19 cellular contexts compared by ENCODE assay signal in genomic region chr1:216925962-216926361, GRCh38.
DNase-seq lines count a peak whose midpoint lies in the region; ATAC-seq, FAIRE-seq and TF ChIP-seq lines count a peak whose summit lies in the region.
"Had no signal": no experiment of that assay in that cellular context is flagged by ENCODE, and none has a peak within 500 bp of the region (broad histone marks: within the 10 kb centered on the region; RNA-seq: fewer than 3 reads in every experiment).

No MANE protein-coding gene starts in this region.

- H3K36me3 ChIP-seq in H1 (ENCODE audit: control insufficient read depth in 2 of 4, insufficient read depth in 4 of 4, low read length in 3 of 4), result no peaks in the 10 kb centered on the region
- H3K36me3 ChIP-seq in mesendoderm (ENCODE audit: control insufficient read depth, insufficient read depth, low read length), result no peaks in the 10 kb centered on the region
- no peaks in the 10 kb centered on the region for H3K36me3 ChIP-seq in left lung
- H3K36me3 ChIP-seq: BLaER1 had no signal

- H3K4ac ChIP-seq in H1 (replicated peaks; ENCODE audit: insufficient read length, low read depth, low read length), result no peak overlapping the region
- no peak overlapping the region for H3K4ac ChIP-seq in mesendoderm (ENCODE audit: low read depth, low read length)

- no peak for TF ChIP-seq RAD21 in H1 (IDR thresholded peaks at IDR 0.05 in 1 of 2, conservative IDR thresholded peaks at IDR 0.05 in 1 of 2; ENCODE audit: low read depth in 2 of 2, low read length in 2 of 2)

- intact Hi-C loops in left lung (cut with DNase I), result no loop called here
- intact Hi-C loops in right cardiac atrium (cut with DNase I), result no loop called here

- H2BK5ac ChIP-seq in H1 (ENCODE audit: low read depth, low read length), result no peak overlapping the region
- no peak overlapping the region for H2BK5ac ChIP-seq in mesendoderm (ENCODE audit: low read length)

- no peak overlapping the region for H2BK12ac ChIP-seq in H1 (ENCODE audit: low read depth, low read length)

- H3K9me3 ChIP-seq in H1 (ENCODE audit: insufficient read depth in 2 of 2, low read depth in 1 of 2, low read length in 1 of 2), result no peaks in the 10 kb centered on the region
- H3K9me3 ChIP-seq in left lung, result no peaks in the 10 kb centered on the region
- no peaks in the 10 kb centered on the region for H3K9me3 ChIP-seq in right cardiac atrium (ENCODE audit: control insufficient read depth, low read length)
- H3K9me3 ChIP-seq: BLaER1, Caco-2 had no signal

- no peak for TF ChIP-seq CTCF in H1 (IDR thresholded peaks at IDR 0.05; ENCODE audit: control extremely low read depth in 1 of 3, insufficient read depth in 1 of 3, low read depth in 1 of 3, low read length in 3 of 3)
- no peak for TF ChIP-seq CTCF in left lung (IDR thresholded peaks at IDR 0.05)

- H3K18ac ChIP-seq in H1 (ENCODE audit: extremely low read depth, low read length) (0 out of 2 replicates have a peak overlapping the region, but pooled peaks have one; percentile 24), mesendoderm (ENCODE audit: low read length) (peak overlapping the region; percentile 41)

- no peaks in the 10 kb centered on the region for H3K79me1 ChIP-seq in H1 (ENCODE audit: low read depth, low read length)
- no peaks in the 10 kb centered on the region for H3K79me1 ChIP-seq in mesendoderm (ENCODE audit: low read length)

- H3K23me2 ChIP-seq in H1 (ENCODE audit: low read depth, low read length), result no peaks in the 10 kb centered on the region

- TF ChIP-seq POLR2A in H1 (IDR thresholded peaks at IDR 0.05; ENCODE audit: control extremely low read depth in 1 of 2, low read depth in 2 of 2, low read length in 2 of 2), result no peak

- H4K5ac ChIP-seq in H1 (ENCODE audit: insufficient read length, low read depth, low read length) (no peak overlapping the region), mesendoderm (ENCODE audit: low read length) (no peak overlapping the region)

- WGBS in H1 (ENCODE audit: extremely low coverage in 1 of 2, insufficient coverage in 1 of 2, insufficient read length in 1 of 2, insufficient replicate concordance in 2 of 2, low coverage in 1 of 2, low lambda C conversion rate in 2 of 2, missing lambda C conversion rate in 1 of 2), 2 experiments, result 87% methylated on average over 5 of the region's 5 CpGs; no CpG with 5 or more reads in 1 of the 2 experiments
- WGBS in mesendoderm (ENCODE audit: extremely low coverage, insufficient coverage, low lambda C conversion rate), result no CpG with 5 or more reads among the region's 5 CpGs
- 92% methylated on average over 5 of the region's 5 CpGs for WGBS in right cardiac atrium

- H3K4me3 ChIP-seq in H1 (ENCODE audit: extremely low read depth in 1 of 4, insufficient read depth in 2 of 4, low read depth in 3 of 4, low read length in 4 of 4) (no peak overlapping the region), mesendoderm (ENCODE audit: low read length) (no peak overlapping the region), left lung (no peak overlapping the region), right cardiac atrium (ENCODE audit: low read length) (no peak overlapping the region)
- H3K4me3 ChIP-seq: BLaER1 had no signal

- H3K9ac ChIP-seq in H1 (replicated peaks in 1 of 4; ENCODE audit: extremely low read depth in 1 of 4, low read depth in 3 of 4, low read length in 3 of 4) (no peak overlapping the region), mesendoderm (ENCODE audit: low read length) (no peak overlapping the region)
- H3K9ac ChIP-seq: BLaER1 had no signal

- no peak for ATAC-seq in left lung
- no peak for ATAC-seq in right cardiac atrium
- ATAC-seq: CD8-positive, alpha-beta T cell had no signal

- H3K27ac ChIP-seq in H1 (ENCODE audit: low read depth, low read length), result no peak overlapping the region
- no peak overlapping the region for H3K27ac ChIP-seq in mesendoderm (ENCODE audit: low read depth, low read length)
- H3K27ac ChIP-seq in left lung, result no peak overlapping the region
- H3K27ac ChIP-seq in right cardiac atrium (ENCODE audit: low read length), result no peak overlapping the region
- H3K27ac ChIP-seq: BLaER1, C4-2B had no signal

- H4K91ac ChIP-seq in H1 (replicated peaks; ENCODE audit: insufficient read length, low read length), result no peak overlapping the region

- H2BK15ac ChIP-seq in H1 (ENCODE audit: low read length) (no peak overlapping the region), mesendoderm (replicated peaks; ENCODE audit: low read depth) (no peak overlapping the region)

- H4K8ac ChIP-seq in H1 (ENCODE audit: extremely low read depth, insufficient read depth, low read length) (no peak overlapping the region), mesendoderm (ENCODE audit: low read depth, low read length) (no peak overlapping the region)

- no peak overlapping the region for H3K23ac ChIP-seq in H1 (ENCODE audit: insufficient read length)
- no peak overlapping the region for H3K23ac ChIP-seq in mesendoderm (ENCODE audit: low read length)

- no peak overlapping the region for H3K56ac ChIP-seq in H1 (replicated peaks; ENCODE audit: insufficient read length, low read depth, low read length)
- H3K56ac ChIP-seq in mesendoderm (ENCODE audit: low read length), result no peak overlapping the region

- H3K27me3 ChIP-seq in H1 (replicated peaks in 1 of 4; ENCODE audit: control insufficient read depth in 3 of 4, extremely low read depth in 1 of 4, insufficient read depth in 3 of 4, low read length in 3 of 4) (no peaks in the 10 kb centered on the region), mesendoderm (ENCODE audit: insufficient read depth, low read length, poor library complexity) (no peaks in the 10 kb centered on the region), left lung (no peaks in the 10 kb centered on the region), right cardiac atrium (ENCODE audit: control insufficient read depth, insufficient read depth) (no peaks in the 10 kb centered on the region)
- H3K27me3 ChIP-seq: BLaER1 had no signal

- peaks cover 0 to 9% (median 0%) of the 10 kb centered on the region in 4 experiments; a peak in 2 of 7 replicates for H3K4me1 ChIP-seq in H1 (replicated peaks in 1 of 4; ENCODE audit: control insufficient read depth in 3 of 4, insufficient read depth in 4 of 4, low read length in 3 of 4)
- no peaks in the 10 kb centered on the region for H3K4me1 ChIP-seq in mesendoderm (ENCODE audit: control insufficient read depth, low read depth, low read length)
- no peaks in the 10 kb centered on the region for H3K4me1 ChIP-seq in left lung
- H3K4me1 ChIP-seq in right cardiac atrium (ENCODE audit: control insufficient read depth, insufficient read depth, low read length), result no peaks in the 10 kb centered on the region
- H3K4me1 ChIP-seq: BLaER1 had no signal

- H3K14ac ChIP-seq in H1 (ENCODE audit: insufficient read length), result no peak overlapping the region

- H3K79me2 ChIP-seq in H1 (ENCODE audit: control insufficient read depth in 1 of 2, insufficient read depth in 2 of 2, low read length in 2 of 2) (no peaks in the 10 kb centered on the region), mesendoderm (ENCODE audit: control insufficient read depth, insufficient read depth, low read length) (no peaks in the 10 kb centered on the region)

- no peak for FAIRE-seq in H1 (lab: Jason Lieb, UNC)
- FAIRE-seq: GM12891, GM18507 had no signal

- no peak overlapping the region for H3K4me2 ChIP-seq in H1 (ENCODE audit: insufficient read depth in 1 of 2, low read depth in 2 of 2, low read length in 2 of 2)
- no peak overlapping the region for H3K4me2 ChIP-seq in mesendoderm (ENCODE audit: low read length)
- H3K4me2 ChIP-seq: BLaER1 had no signal

- no peak overlapping the region for H2BK120ac ChIP-seq in H1 (replicated peaks; ENCODE audit: low read depth, low read length)
- H2BK120ac ChIP-seq in mesendoderm (ENCODE audit: low read depth, low read length), result no peak overlapping the region

- no peak overlapping the region for H2AK5ac ChIP-seq in H1 (ENCODE audit: low read depth, low read length)
- no peak overlapping the region for H2AK5ac ChIP-seq in mesendoderm (ENCODE audit: low read length)

- POLR2A ChIA-PET in H1 (lab: Charles Lee; ENCODE audit: partially characterized antibody), result interaction anchor here (1.5 kb wide), 1 partner anchor 20 kb away, joined by 3 read pairs; no protein-coding TSS in a partner anchor

- no peaks in the 10 kb centered on the region for H4K20me1 ChIP-seq in H1 (replicated peaks in 1 of 2; ENCODE audit: control insufficient read depth in 1 of 2, insufficient read depth in 2 of 2, low read length in 2 of 2)
- H4K20me1 ChIP-seq: BLaER1 had no signal

- CTCF ChIA-PET in H1 (lab: Charles Lee; ENCODE audit: partially characterized antibody), result interaction anchor here (0.8 to 1.8 kb wide), 5 partner anchors 9 to 407 kb away, joined by 3 to 5 read pairs (median 4); no protein-coding TSS in a partner anchor

- no peak for TF ChIP-seq EP300 in H1 (IDR thresholded peaks at IDR 0.05; ENCODE audit: borderline replicate concordance in 1 of 2, low read depth in 2 of 2, low read length in 2 of 2)

- no peak overlapping the region for H2AFZ ChIP-seq in H1 (ENCODE audit: low read length)

- H2BK20ac ChIP-seq in H1 (ENCODE audit: low read length), result no peak overlapping the region

- DNase-seq in ELF-1 (ENCODE audit: low read depth, low spot score) (peak; percentile 60), H1 (ENCODE audit: low read depth in 1 of 2, low spot score in 2 of 2) (no peak), mesendoderm (no peak), left lung (no peak), right cardiac atrium (no peak)
- DNase-seq in stimulated activated CD4-positive, alpha-beta T cell treated with anti-CD3 and anti-CD28 coated beads, Interleukin-4, amount 100 ng/mL, for 1 hour, result no peak
- DNase-seq: Caco-2; CD4-positive, CD25-positive, alpha-beta regulatory T cell; CD8-positive, alpha-beta T cell; DMS153; DND-41; GF-D8; GOT3; H7; HCEC 1CT had no signal

TF ChIP-seq in H1, 55 proteins besides CTCF, POLR2A, EP300 and RAD21:
- no peak for TF ChIP-seq RNF2 (IDR thresholded peaks at IDR 0.05; ENCODE audit: borderline replicate concordance, low read depth, low read length, missing control alignments, poor library complexity, severe bottlenecking)
